22 cellular contexts compared by ENCODE assay signal in genomic region chr6:157097255-157097936, GRCh38.
A peak's percentile ranks its signal among the peaks of the same experiment; 100 is the strongest.
DNase-seq lines count a peak whose midpoint lies in the region; ATAC-seq lines count a peak whose summit lies in the region.
"Had no signal": no experiment of that assay in that cellular context is flagged by ENCODE, and none has a peak within 500 bp of the region (broad histone marks: within the 10 kb centered on the region; RNA-seq: fewer than 3 reads in every experiment).

No MANE protein-coding gene starts in this region.

- H3K36me3 Mint-ChIP-seq in T-cell (peaks cover 20% of the 10 kb centered on the region), memory B cell (peaks cover 16% of the 10 kb centered on the region)

- intact Hi-C loops in left ventricle myocardium superior (cut with micrococcal nuclease) (no loop called here), right cardiac atrium (cut with DNase I) (no loop called here)

- H3K4me3 Mint-ChIP-seq in T-cell, result peak overlapping the region in 1 of 3 donors; percentile 9
- no peak overlapping the region for H3K4me3 Mint-ChIP-seq in memory B cell

- DNase-seq in left ventricle myocardium superior (no peak), right cardiac atrium (no peak), T-cell (no peak), memory B cell (ENCODE audit: low spot score in 2 of 2) (no peak), NCI-H526 (lab: John Stamatoyannopoulos, UW) (no peak)
- DNase-seq: activated CD4-positive, alpha-beta T cell treated with anti-CD3 and anti-CD28 coated beads, Interleukin-2, amount 50 U/mL, for 1 hour; esophagus squamous epithelium; GF-D8; mammary epithelial cell; NCI-H69; ovary; stimulated activated CD4-positive, alpha-beta T cell treated with anti-CD3 and anti-CD28 coated beads, Interleukin-15, amount 100 ng/mL, for 24 hours; stimulated activated CD8-positive, alpha-beta memory T cell treated with anti-CD3 and anti-CD28 coated beads, Interleukin-4, amount 100 ng/mL, for 48 hours; T-helper 2 cell had no signal

- WGBS in right cardiac atrium, result 70% methylated on average over 16 of the region's 16 CpGs

- H3K27me3 ChIP-seq in right cardiac atrium (ENCODE audit: control insufficient read depth, insufficient read depth), result no peaks in the 10 kb centered on the region
- H3K27me3 ChIP-seq: esophagus squamous epithelium, gastroesophageal sphincter, ovary, suprapubic skin, vagina had no signal

- CTCF ChIA-PET in T-cell (lab: Charles Lee), result interaction anchor here in 1 of 2 donors (1.3 kb wide), 1 partner anchor 155 kb away, joined by 3 read pairs; no protein-coding TSS in a partner anchor

- peaks cover 57 to 74% (median 73%) of the 10 kb centered on the region in 3 donors for H3K4me1 Mint-ChIP-seq in T-cell
- H3K4me1 Mint-ChIP-seq in memory B cell, result peaks cover 40% of the 10 kb centered on the region

- POLR2A ChIA-PET in T-cell (lab: Charles Lee), result interaction anchor here in 1 of 2 donors (0.7 kb wide), 1 partner anchor 10 kb away, joined by 3 read pairs; no protein-coding TSS in a partner anchor

- peaks cover 6% of the 10 kb centered on the region for H3K4me1 ChIP-seq in right cardiac atrium (ENCODE audit: control insufficient read depth, insufficient read depth, low read length)

- H3K9me3 Mint-ChIP-seq in T-cell (no peaks in the 10 kb centered on the region), memory B cell (no peaks in the 10 kb centered on the region)
- H3K9me3 Mint-ChIP-seq: activated naive CD4-positive, alpha-beta T cell treated with anti-CD3 and anti-CD28 coated beads, Interleukin-2, amount 50 U/mL, for 72 hours had no signal

- H3K4me3 ChIP-seq in right cardiac atrium (ENCODE audit: low read length), result no peak overlapping the region
- H3K4me3 ChIP-seq: esophagus squamous epithelium, gastroesophageal sphincter, ovary, suprapubic skin, vagina had no signal

- peak overlapping the region; percentile 55 to 93 for H3K27ac Mint-ChIP-seq in T-cell
- H3K27ac Mint-ChIP-seq in memory B cell, result peak overlapping the region; percentile 89

- no peak overlapping the region for H3K27ac ChIP-seq in right cardiac atrium (ENCODE audit: low read length)
- H3K27ac ChIP-seq: esophagus squamous epithelium, gastroesophageal sphincter, ovary, suprapubic skin, vagina had no signal

- ATAC-seq in left ventricle myocardium superior, result peak; percentile 20
- ATAC-seq in right cardiac atrium, result no peak
- ATAC-seq in T-cell (replicated peaks in 1 of 4), result peak in 1 of 4 experiments; percentile 6
- ATAC-seq in memory B cell (ENCODE audit: low read depth), result no peak
- ATAC-seq in HG03521 (IDR thresholded peaks at IDR 0.05; ENCODE audit: unreplicated experiment), result no peak
- ATAC-seq in GM18861 (IDR thresholded peaks at IDR 0.05; ENCODE audit: unreplicated experiment), result no peak
- ATAC-seq: activated naive CD4-positive, alpha-beta T cell treated with anti-CD3 and anti-CD28 coated beads, Interleukin-2, amount 50 U/mL, for 72 hours; gastroesophageal sphincter; HCT116; sciatic nerve had no signal

- no peaks in the 10 kb centered on the region for H3K9me3 ChIP-seq in right cardiac atrium (ENCODE audit: control insufficient read depth, low read length)
- H3K9me3 ChIP-seq: esophagus squamous epithelium, gastroesophageal sphincter, ovary, suprapubic skin, vagina had no signal

- H3K27me3 Mint-ChIP-seq in T-cell, result no peaks in the 10 kb centered on the region
- no peaks in the 10 kb centered on the region for H3K27me3 Mint-ChIP-seq in memory B cell
